In genomic region chr15:84714816-84715215, GRCh38 we compare ENCODE assay signal across 8 cellular contexts. TPM values are rescaled to one million over a fixed set of nuclear protein-coding genes. Genes with fewer than 3 reads are reported as not detected.
DNase-seq lines count a peak whose midpoint lies in the region; ATAC-seq and TF ChIP-seq lines count a peak whose summit lies in the region.

No MANE protein-coding gene starts in this region.

- H3K36me3 Mint-ChIP-seq in natural killer cell treated with Interleukin-12 subunit alpha and Interleukin-12 subunit beta and Interleukin-15 and Interleukin-18, amount 100 ng/mL, for 72 hours: peaks cover 6% of the 10 kb centered on the region

- peaks cover 20 to 38% of the 10 kb centered on the region in 2 donors for H3K4me1 Mint-ChIP-seq in natural killer cell treated with Interleukin-12 subunit alpha and Interleukin-12 subunit beta and Interleukin-15 and Interleukin-18, amount 100 ng/mL, for 72 hours (ENCODE audit: low read depth in 2 of 2)

- peak overlapping the region; percentile 97 for H3K4me3 ChIP-seq in BLaER1
- H3K4me3 ChIP-seq in colonic mucosa: peak overlapping the region; percentile 81

- intact Hi-C loops in colonic mucosa (cut with DNase I): loop anchor here (10.0 kb wide), 1 partner anchor 60 kb away; the partner anchor contains the start of genes NMB and WDR73

- H3K36me3 ChIP-seq in BLaER1 (peaks cover 22% of the 10 kb centered on the region), KOPT-K1 (ENCODE audit: insufficient read depth, low read length) (peaks cover 13% of the 10 kb centered on the region), colonic mucosa (no peaks in the 10 kb centered on the region)

- peak overlapping the region; percentile 91 for H3K4me2 ChIP-seq in BLaER1

- H3K4me1 ChIP-seq in BLaER1: peaks cover 27% of the 10 kb centered on the region
- H3K4me1 ChIP-seq in colonic mucosa: peaks cover 11% of the 10 kb centered on the region

- no peaks in the 10 kb centered on the region for H3K9me3 ChIP-seq in BLaER1
- no peaks in the 10 kb centered on the region for H3K9me3 ChIP-seq in KOPT-K1 (ENCODE audit: insufficient read depth, low read length, poor library complexity, severe bottlenecking)
- H3K9me3 ChIP-seq in colonic mucosa: no peaks in the 10 kb centered on the region

- H3K27ac ChIP-seq in BLaER1: no peak overlapping the region; the same call in 1 of the 2 replicates
- H3K27ac ChIP-seq in KOPT-K1 (ENCODE audit: low read depth, low read length, poor library complexity, severe bottlenecking): peak overlapping the region; percentile 78
- H3K27ac ChIP-seq in colonic mucosa: peak overlapping the region; percentile 96

- peak overlapping the region; percentile 88 for H3K9ac ChIP-seq in BLaER1
- H3K9ac ChIP-seq in colonic mucosa (ENCODE audit: low read depth in 2 of 2, low read length in 2 of 2): peak overlapping the region in 1 of 2 donors; percentile 86

- no peak for DNase-seq in colonic mucosa
- DNase-seq in natural killer cell treated with Interleukin-12 subunit alpha and Interleukin-12 subunit beta and Interleukin-15 and Interleukin-18, amount 100 ng/mL, for 72 hours (ENCODE audit: low spot score): no peak
- DNase-seq in NCI-H748 treated with DMSO at 0.1 percent for 48 hours (lab: John Stamatoyannopoulos, UW): no peak
- DNase-seq in ACHN: no peak
- DNase-seq in AG08396 (ENCODE audit: low spot score): no peak

- H3K27me3 ChIP-seq in BLaER1 (no peaks in the 10 kb centered on the region), colonic mucosa (no peaks in the 10 kb centered on the region)

- H3K4me3 Mint-ChIP-seq in natural killer cell treated with Interleukin-12 subunit alpha and Interleukin-12 subunit beta and Interleukin-15 and Interleukin-18, amount 100 ng/mL, for 72 hours: peak overlapping the region; percentile 93

- peaks cover 48% of the 10 kb centered on the region for H4K20me1 ChIP-seq in BLaER1

- peak overlapping the region; percentile 89 to 90 for H3K27ac Mint-ChIP-seq in natural killer cell treated with Interleukin-12 subunit alpha and Interleukin-12 subunit beta and Interleukin-15 and Interleukin-18, amount 100 ng/mL, for 72 hours

- in situ Hi-C loops in ACHN (cut with HindIII; ENCODE audit: low pct_ligation_motif_present, low pct_unique_long_range_greater_than_20kb, low sequenced_read_pairs): no loop called here

- no peaks in the 10 kb centered on the region for H3K27me3 Mint-ChIP-seq in natural killer cell treated with Interleukin-12 subunit alpha and Interleukin-12 subunit beta and Interleukin-15 and Interleukin-18, amount 100 ng/mL, for 72 hours

- no peak for TF ChIP-seq CTCF in colonic mucosa (IDR thresholded peaks at IDR 0.05)

- ATAC-seq in natural killer cell treated with Interleukin-12 subunit alpha and Interleukin-12 subunit beta and Interleukin-15 and Interleukin-18, amount 100 ng/mL, for 72 hours: no peak
- ATAC-seq in GM18870 (IDR thresholded peaks at IDR 0.05; ENCODE audit: unreplicated experiment): no peak

- no peaks in the 10 kb centered on the region for H3K9me3 Mint-ChIP-seq in natural killer cell treated with Interleukin-12 subunit alpha and Interleukin-12 subunit beta and Interleukin-15 and Interleukin-18, amount 100 ng/mL, for 72 hours

RNA-seq across cellular contexts. Expression of gene SEC11A, which starts 1.1 kb away (rescaled TPM):
- 100 to 1,000 TPM; 146 to 154 TPM for total RNA-seq in colonic mucosa
- 100 to 1,000 TPM in 1 of 2 donors, 10 to 100 TPM in 1; 73.0 to 114 TPM for total RNA-seq in natural killer cell treated with Interleukin-12 subunit alpha and Interleukin-12 subunit beta and Interleukin-15 and Interleukin-18, amount 100 ng/mL, for 72 hours

RNA-seq across cellular contexts. Expression of gene ZNF592, which starts 33.6 kb away (rescaled TPM):
- 10 to 100 TPM; 25.9 to 27.0 TPM for total RNA-seq in colonic mucosa
- total RNA-seq in natural killer cell treated with Interleukin-12 subunit alpha and Interleukin-12 subunit beta and Interleukin-15 and Interleukin-18, amount 100 ng/mL, for 72 hours: 10 to 100 TPM; 23.7 to 41.3 TPM

RNA-seq across cellular contexts. Expression of gene NMB, which starts 56.8 kb away (rescaled TPM):
- total RNA-seq in colonic mucosa: 1 to 10 TPM; 2.8 to 4.4 TPM
- total RNA-seq in natural killer cell treated with Interleukin-12 subunit alpha and Interleukin-12 subunit beta and Interleukin-15 and Interleukin-18, amount 100 ng/mL, for 72 hours: 1 to 10 TPM; 3.8 to 7.1 TPM
